22 cellular contexts compared by ENCODE assay signal in genomic region chr1:199955235-199955634, GRCh38.
DNase-seq lines count a peak whose midpoint lies in the region; ATAC-seq, FAIRE-seq and TF ChIP-seq lines count a peak whose summit lies in the region.
"Had no signal": no experiment of that assay in that cellular context is flagged by ENCODE, and none has a peak within 500 bp of the region (broad histone marks: within the 10 kb centered on the region; RNA-seq: fewer than 3 reads in every experiment).

No MANE protein-coding gene starts in this region.

- no peak for ATAC-seq in WTC11
- ATAC-seq: CD8-positive, alpha-beta T cell had no signal

- no peaks in the 10 kb centered on the region for H3K79me2 ChIP-seq in OCI-LY1 (ENCODE audit: insufficient read depth, low read length)
- no peaks in the 10 kb centered on the region for H3K79me2 ChIP-seq in endothelial cell of umbilical vein (ENCODE audit: control insufficient read depth, insufficient read depth, low read length)

- dilution Hi-C loops in endothelial cell of umbilical vein (cut with MboI; ENCODE audit: extremely low pct_ligation_motif_present, low sequenced_read_pairs): no loop called here

- no TSS peak for BruUV-seq in endothelial cell of umbilical vein (replicated peaks; lab: Mats Ljungman, UMichigan)

- intact Hi-C loops in endothelial cell of umbilical vein (cut with micrococcal nuclease): no loop called here

- H3K27me3 ChIP-seq in OCI-LY1 (ENCODE audit: insufficient read depth, low read length) (no peaks in the 10 kb centered on the region), endothelial cell of umbilical vein (ENCODE audit: control insufficient read depth in 2 of 2, insufficient read depth in 2 of 2, low read length in 2 of 2) (no peaks in the 10 kb centered on the region)
- H3K27me3 ChIP-seq: BLaER1 had no signal

- peak; percentile 55 for FAIRE-seq in endothelial cell of umbilical vein (lab: Jason Lieb, UNC)
- FAIRE-seq: A204.1, GM12878, GM19239 had no signal

- H3K4me1 Mint-ChIP-seq in WTC11: peaks cover 21% of the 10 kb centered on the region
- H3K4me1 Mint-ChIP-seq: B cell; CD4-positive, CD25-positive, alpha-beta regulatory T cell had no signal

- CTCF ChIA-PET in WTC11 (lab: Charles Lee) (interaction anchor here (0.5 to 2.1 kb wide), 5 partner anchors 23 to 1276 kb away, joined by 3 to 8 read pairs (median 3); no protein-coding TSS in a partner anchor), endothelial cell of umbilical vein (lab: Charles Lee) (interaction anchor here (0.6 to 0.9 kb wide), 2 partner anchors 12 to 17 kb away, joined by 3 read pairs; no protein-coding TSS in a partner anchor)

- DNase-seq in NCI-H2227 (lab: John Stamatoyannopoulos, UW; ENCODE audit: unreplicated experiment): peak; percentile 10
- DNase-seq in WTC11 (ENCODE audit: low spot score): no peak
- no peak for DNase-seq in endothelial cell of umbilical vein (ENCODE audit: low read depth, low spot score)
- no peak for DNase-seq in 8988T
- no peak for DNase-seq in SW 1271 (lab: John Stamatoyannopoulos, UW)
- no peak for DNase-seq in G401 (ENCODE audit: low spot score)
- DNase-seq in stimulated activated CD4-positive, alpha-beta T cell treated with anti-CD3 and anti-CD28 coated beads, Interleukin-2, amount 100 ng/mL, for 48 hours: no peak
- DNase-seq: CD8-positive, alpha-beta T cell; DMS153; GDM1; HFFc6 had no signal

- in situ Hi-C loops in G401 (cut with HindIII; ENCODE audit: low sequenced_read_pairs): no loop called here

- H3K27me3 Mint-ChIP-seq in WTC11 (ENCODE audit: low read depth): no peaks in the 10 kb centered on the region

- no peak overlapping the region for H3K4me3 Mint-ChIP-seq in WTC11
- H3K4me3 Mint-ChIP-seq: B cell; CD4-positive, CD25-positive, alpha-beta regulatory T cell; CD8-positive, alpha-beta T cell; GM23338; H9; HFFc6 had no signal

- 0 out of 2 replicates have a peak overlapping the region, but pooled peaks have one; percentile 43 for H3K27ac Mint-ChIP-seq in WTC11
- H3K27ac Mint-ChIP-seq: B cell; CD4-positive, CD25-positive, alpha-beta regulatory T cell; CD8-positive, alpha-beta T cell; HFFc6 had no signal

- H3K4me1 ChIP-seq in OCI-LY1 (ENCODE audit: insufficient read depth, low read length, severe bottlenecking) (peaks cover 26% of the 10 kb centered on the region), endothelial cell of umbilical vein (ENCODE audit: control insufficient read depth, extremely low read depth, insufficient read depth, low read length) (no peaks in the 10 kb centered on the region)
- H3K4me1 ChIP-seq: BLaER1 had no signal

- H3K4me3 ChIP-seq in OCI-LY1 (ENCODE audit: low read depth, low read length, poor library complexity, severe bottlenecking): no peak overlapping the region
- no peak overlapping the region for H3K4me3 ChIP-seq in endothelial cell of umbilical vein (replicated peaks in 1 of 3; ENCODE audit: insufficient read depth in 1 of 3, low read depth in 1 of 3, low read length in 3 of 3)
- H3K4me3 ChIP-seq: BLaER1, GM12878, GM23338 had no signal

- H3K9me2 ChIP-seq in OCI-LY1 (ENCODE audit: low read depth, low read length): no peaks in the 10 kb centered on the region

- TF ChIP-seq CTCF in OCI-LY1 (IDR thresholded peaks at IDR 0.05; ENCODE audit: low read length) (no peak), WTC11 (IDR thresholded peaks at IDR 0.05) (no peak), endothelial cell of umbilical vein (IDR thresholded peaks at IDR 0.05; ENCODE audit: extremely low read depth in 1 of 2, insufficient read depth in 1 of 2, low read depth in 1 of 2, low read length in 2 of 2) (no peak)

- peaks cover 5% of the 10 kb centered on the region; the same call in 1 of the 2 replicates for H3F3A ChIP-seq in OCI-LY1 (ENCODE audit: insufficient read depth, low read length)

- TF ChIP-seq POLR2A in endothelial cell of umbilical vein (IDR thresholded peaks at IDR 0.05; ENCODE audit: low read depth, low read length): no peak

- H2AFZ ChIP-seq in OCI-LY1 (ENCODE audit: low read length) (peak overlapping the region; percentile 79; the same call in 1 of the 2 replicates), endothelial cell of umbilical vein (ENCODE audit: low read depth, low read length) (no peak overlapping the region)

- H3K9me3 Mint-ChIP-seq in WTC11: no peaks in the 10 kb centered on the region
- H3K9me3 Mint-ChIP-seq: GM23338, HFFc6 had no signal

- H3K27ac ChIP-seq in OCI-LY1 (ENCODE audit: low read depth, low read length, poor library complexity, severe bottlenecking) (peak overlapping the region; percentile 36), endothelial cell of umbilical vein (ENCODE audit: insufficient read depth, low read depth, low read length) (no peak overlapping the region)
- H3K27ac ChIP-seq: BLaER1, C4-2B had no signal

- no peak overlapping the region for H3K9ac ChIP-seq in OCI-LY1 (ENCODE audit: low read length)
- H3K9ac ChIP-seq in endothelial cell of umbilical vein (replicated peaks; ENCODE audit: extremely low read depth, insufficient read depth, low read length): no peak overlapping the region
- H3K9ac ChIP-seq: BLaER1 had no signal

- no peaks in the 10 kb centered on the region for H3K36me3 Mint-ChIP-seq in WTC11
- H3K36me3 Mint-ChIP-seq: CD4-positive, CD25-positive, alpha-beta regulatory T cell; CD8-positive, alpha-beta T cell had no signal

- H4K20me1 ChIP-seq in OCI-LY1 (ENCODE audit: insufficient read depth, low read length) (no peaks in the 10 kb centered on the region), endothelial cell of umbilical vein (replicated peaks; ENCODE audit: control insufficient read depth, extremely low read depth, insufficient read depth, low read length) (no peaks in the 10 kb centered on the region)
- H4K20me1 ChIP-seq: BLaER1 had no signal

- H3K36me3 ChIP-seq in OCI-LY1 (ENCODE audit: insufficient read depth, low read length): no peaks in the 10 kb centered on the region
- no peaks in the 10 kb centered on the region for H3K36me3 ChIP-seq in endothelial cell of umbilical vein (ENCODE audit: control insufficient read depth in 2 of 2, extremely low read depth in 1 of 2, insufficient read depth in 2 of 2, low read length in 2 of 2)
- H3K36me3 ChIP-seq: BLaER1 had no signal

- H3K4me2 ChIP-seq in OCI-LY1 (ENCODE audit: low read length) (no peak overlapping the region), endothelial cell of umbilical vein (ENCODE audit: insufficient read depth, low read length) (no peak overlapping the region)
- H3K4me2 ChIP-seq: BLaER1, GM23338 had no signal

- H3K9me3 ChIP-seq in OCI-LY1 (ENCODE audit: low read length): no peaks in the 10 kb centered on the region
- H3K9me3 ChIP-seq in endothelial cell of umbilical vein (replicated peaks; ENCODE audit: control insufficient read depth, insufficient read depth, low read length): no peaks in the 10 kb centered on the region
- H3K9me3 ChIP-seq: Caco-2 had no signal

- no peaks in the 10 kb centered on the region for H3K9me1 ChIP-seq in endothelial cell of umbilical vein (replicated peaks; ENCODE audit: control insufficient read depth, extremely low read depth, insufficient read depth, low read length)

- POLR2A ChIA-PET in WTC11 (lab: Charles Lee) (no interaction called here), endothelial cell of umbilical vein (lab: Charles Lee) (no interaction called here)

TF ChIP-seq in WTC11, 78 proteins besides CTCF, POLR2A, EP300 and RAD21 (continues in another document):
- TF ChIP-seq ZNF138 (CRISPR knock-in tag; conservative IDR thresholded peaks at IDR 0.05) (no peak), ZNF317 (CRISPR knock-in tag; IDR thresholded peaks at IDR 0.05; ENCODE audit: borderline replicate concordance, low read depth) (no peak), OVOL2 (CRISPR knock-in tag; IDR thresholded peaks at IDR 0.05; ENCODE audit: borderline replicate concordance) (no peak), KAT7 (CRISPR knock-in tag; IDR thresholded peaks at IDR 0.05; ENCODE audit: borderline replicate concordance) (no peak)
- TF ChIP-seq, protein P1, sequence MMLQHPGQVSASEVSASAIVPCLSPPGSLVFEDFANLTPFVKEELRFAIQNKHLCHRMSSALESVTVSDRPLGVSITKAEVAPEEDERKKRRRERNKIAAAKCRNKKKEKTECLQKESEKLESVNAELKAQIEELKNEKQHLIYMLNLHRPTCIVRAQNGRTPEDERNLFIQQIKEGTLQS (CRISPR knock-in tag; conservative IDR thresholded peaks at IDR 0.05): no peak
- TF ChIP-seq, protein P2, sequence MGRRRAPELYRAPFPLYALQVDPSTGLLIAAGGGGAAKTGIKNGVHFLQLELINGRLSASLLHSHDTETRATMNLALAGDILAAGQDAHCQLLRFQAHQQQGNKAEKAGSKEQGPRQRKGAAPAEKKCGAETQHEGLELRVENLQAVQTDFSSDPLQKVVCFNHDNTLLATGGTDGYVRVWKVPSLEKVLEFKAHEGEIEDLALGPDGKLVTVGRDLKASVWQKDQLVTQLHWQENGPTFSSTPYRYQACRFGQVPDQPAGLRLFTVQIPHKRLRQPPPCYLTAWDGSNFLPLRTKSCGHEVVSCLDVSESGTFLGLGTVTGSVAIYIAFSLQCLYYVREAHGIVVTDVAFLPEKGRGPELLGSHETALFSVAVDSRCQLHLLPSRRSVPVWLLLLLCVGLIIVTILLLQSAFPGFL (CRISPR knock-in tag; IDR thresholded peaks at IDR 0.05; ENCODE audit: borderline replicate concordance): no peak

TF ChIP-seq in endothelial cell of umbilical vein, 7 proteins besides CTCF, POLR2A, EP300 and RAD21:
- TF ChIP-seq FOS (IDR thresholded peaks at IDR 0.05; ENCODE audit: borderline replicate concordance, insufficient read depth, low read length) (no peak), MYC (IDR thresholded peaks at IDR 0.05; ENCODE audit: low read depth, low read length) (no peak), POLR2AphosphoS5 (IDR thresholded peaks at IDR 0.05; ENCODE audit: insufficient read depth, low read depth, low read length) (no peak), JUN (IDR thresholded peaks at IDR 0.05; ENCODE audit: borderline replicate concordance, insufficient read depth, insufficient read length, low read depth) (no peak), EZH2 (IDR thresholded peaks at IDR 0.05; ENCODE audit: borderline replicate concordance, low read depth, low read length, severe bottlenecking) (no peak), GATA2 (IDR thresholded peaks at IDR 0.05; ENCODE audit: insufficient read depth, insufficient read length, low read depth, low read length) (no peak)
- TF ChIP-seq, protein P3, sequence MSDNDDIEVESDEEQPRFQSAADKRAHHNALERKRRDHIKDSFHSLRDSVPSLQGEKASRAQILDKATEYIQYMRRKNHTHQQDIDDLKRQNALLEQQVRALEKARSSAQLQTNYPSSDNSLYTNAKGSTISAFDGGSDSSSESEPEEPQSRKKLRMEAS (IDR thresholded peaks at IDR 0.05; ENCODE audit: insufficient read depth, insufficient read length): no peak
TF ChIP-seq in endothelial cell of umbilical vein: peak in this region for 0.
